22 cellular contexts compared by ENCODE assay signal in genomic region chr15:97177135-97177704, GRCh38.
DNase-seq lines count a peak whose midpoint lies in the region; TF ChIP-seq lines count a peak whose summit lies in the region.
"Had no signal": no experiment of that assay in that cellular context is flagged by ENCODE, and none has a peak within 500 bp of the region (broad histone marks: within the 10 kb centered on the region; RNA-seq: fewer than 3 reads in every experiment).

No MANE protein-coding gene starts in this region.

- 29% methylated on average over 14 of the region's 14 CpGs for WGBS in mesenchymal stem cell

- no peak overlapping the region for H3K27ac ChIP-seq in mesenchymal stem cell (ENCODE audit: low read length, poor library complexity, severe bottlenecking)
- no peak overlapping the region for H3K27ac ChIP-seq in caudate nucleus (ENCODE audit: low read depth, low read length)
- H3K27ac ChIP-seq: A549; adrenal gland; BLaER1 treated with 17β-estradiol and CSF1 and Interleukin-3, amounts not matched to agents 10 nM and 100 nM; GM23248; psoas muscle; transverse colon had no signal

- no peak overlapping the region for H3K23ac ChIP-seq in mesenchymal stem cell (ENCODE audit: low read length in 2 of 2)

- H3K4me1 Mint-ChIP-seq in activated CD4-positive, alpha-beta T cell treated with anti-CD3 and anti-CD28 coated beads, Interleukin-2, amount 10 ng/mL, durations not matched to agents 24 days and 14 days = no peaks in the 10 kb centered on the region
- H3K4me1 Mint-ChIP-seq in chondrocyte (ENCODE audit: low read depth) = peaks cover 8% of the 10 kb centered on the region
- H3K4me1 Mint-ChIP-seq: activated B cell treated with CpG ODN at 0.5 μM for 24 hours had no signal

- intact Hi-C loops in activated CD4-positive, alpha-beta T cell treated with anti-CD3 and anti-CD28 coated beads, Interleukin-2, amount 10 ng/mL, durations not matched to agents 24 days and 14 days (cut with micrococcal nuclease) = no loop called here

- no peak overlapping the region for H2BK120ac ChIP-seq in mesenchymal stem cell (ENCODE audit: low read depth, low read length)

- no peak overlapping the region for H3K4me3 ChIP-seq in mesenchymal stem cell (ENCODE audit: insufficient read depth in 1 of 2, low read depth in 1 of 2, low read length in 2 of 2)
- H3K4me3 ChIP-seq: A549; adrenal gland; BLaER1 treated with 17β-estradiol and CSF1 and Interleukin-3, amounts not matched to agents 10 nM and 100 nM; GM23248; psoas muscle; transverse colon had no signal

- peak overlapping the region in 1 of 2 experiments; percentile 75 for H3K4ac ChIP-seq in mesenchymal stem cell (ENCODE audit: low read depth in 1 of 2, low read length in 2 of 2)

- no peak overlapping the region for H3K4me3 Mint-ChIP-seq in activated CD4-positive, alpha-beta T cell treated with anti-CD3 and anti-CD28 coated beads, Interleukin-2, amount 10 ng/mL, durations not matched to agents 24 days and 14 days
- peak overlapping the region; percentile 17 for H3K4me3 Mint-ChIP-seq in chondrocyte (ENCODE audit: unreplicated experiment)
- H3K4me3 Mint-ChIP-seq: activated B cell treated with CpG ODN at 0.5 μM for 24 hours had no signal

- H3K9ac ChIP-seq in mesenchymal stem cell (ENCODE audit: low read length) = no peak overlapping the region
- H3K9ac ChIP-seq: BLaER1 treated with 17β-estradiol and CSF1 and Interleukin-3, amounts not matched to agents 10 nM and 100 nM; GM23248 had no signal

- peaks cover 7% of the 10 kb centered on the region for H3K9me3 ChIP-seq in mesenchymal stem cell (ENCODE audit: control insufficient read depth, low read length)
- H3K9me3 ChIP-seq: A549, adrenal gland, psoas muscle, transverse colon had no signal

- no peaks in the 10 kb centered on the region for H3K27me3 ChIP-seq in mesenchymal stem cell (ENCODE audit: control insufficient read depth in 1 of 2, insufficient read depth in 1 of 2, low read length in 2 of 2)
- H3K27me3 ChIP-seq: adrenal gland; BLaER1 treated with 17β-estradiol and CSF1 and Interleukin-3, amounts not matched to agents 10 nM and 100 nM; transverse colon had no signal

- no peaks in the 10 kb centered on the region for H3K27me3 Mint-ChIP-seq in activated CD4-positive, alpha-beta T cell treated with anti-CD3 and anti-CD28 coated beads, Interleukin-2, amount 10 ng/mL, durations not matched to agents 24 days and 14 days
- H3K27me3 Mint-ChIP-seq in chondrocyte (ENCODE audit: low read depth) = no peaks in the 10 kb centered on the region
- H3K27me3 Mint-ChIP-seq: activated B cell treated with CpG ODN at 0.5 μM for 24 hours had no signal

- no peaks in the 10 kb centered on the region for H3K4me1 ChIP-seq in mesenchymal stem cell (ENCODE audit: control insufficient read depth, insufficient read depth, low read depth, low read length)
- H3K4me1 ChIP-seq: A549, adrenal gland, psoas muscle, transverse colon had no signal

- H2AFZ ChIP-seq in mesenchymal stem cell (ENCODE audit: low read depth, low read length) = peak overlapping the region; percentile 36
- H2AFZ ChIP-seq: GM23248 had no signal

- no peak for TF ChIP-seq CTCF in chondrocyte (IDR thresholded peaks at IDR 0.05)

- no peaks in the 10 kb centered on the region for H3K9me3 Mint-ChIP-seq in activated CD4-positive, alpha-beta T cell treated with anti-CD3 and anti-CD28 coated beads, Interleukin-2, amount 10 ng/mL, durations not matched to agents 24 days and 14 days
- no peaks in the 10 kb centered on the region for H3K9me3 Mint-ChIP-seq in chondrocyte (ENCODE audit: low read depth)
- H3K9me3 Mint-ChIP-seq: activated B cell treated with CpG ODN at 0.5 μM for 24 hours had no signal

- H2BK15ac ChIP-seq in mesenchymal stem cell (ENCODE audit: low read depth, poor library complexity, severe bottlenecking) = peak overlapping the region; percentile 15

- H3K18ac ChIP-seq in mesenchymal stem cell (ENCODE audit: low read depth in 1 of 2, low read length in 2 of 2) = peak overlapping the region in 1 of 2 experiments; percentile 93

- peak overlapping the region in 1 of 2 experiments; percentile 92 for H2BK12ac ChIP-seq in mesenchymal stem cell (ENCODE audit: low read length in 2 of 2)

- no peak overlapping the region for H3K27ac Mint-ChIP-seq in activated CD4-positive, alpha-beta T cell treated with anti-CD3 and anti-CD28 coated beads, Interleukin-2, amount 10 ng/mL, durations not matched to agents 24 days and 14 days
- peak overlapping the region; percentile 6 for H3K27ac Mint-ChIP-seq in chondrocyte (ENCODE audit: unreplicated experiment)
- H3K27ac Mint-ChIP-seq: activated B cell treated with CpG ODN at 0.5 μM for 24 hours had no signal

- H2AK5ac ChIP-seq in mesenchymal stem cell (ENCODE audit: low read length, severe bottlenecking) = no peak overlapping the region

- no peak overlapping the region for H3K4me2 ChIP-seq in mesenchymal stem cell (ENCODE audit: low read length, poor library complexity, severe bottlenecking)
- H3K4me2 ChIP-seq: A549; BLaER1 treated with 17β-estradiol and CSF1 and Interleukin-3, amounts not matched to agents 10 nM and 100 nM had no signal

- no peak overlapping the region for H3K14ac ChIP-seq in mesenchymal stem cell (ENCODE audit: low read length in 2 of 2)

- H2BK5ac ChIP-seq in mesenchymal stem cell (ENCODE audit: low read depth, low read length, poor library complexity, severe bottlenecking) = no peak overlapping the region

- no peaks in the 10 kb centered on the region for H3K36me3 ChIP-seq in mesenchymal stem cell (ENCODE audit: control insufficient read depth in 1 of 2, insufficient read depth in 2 of 2, low read depth in 1 of 2, low read length in 2 of 2)
- H3K36me3 ChIP-seq: adrenal gland; BLaER1 treated with 17β-estradiol and CSF1 and Interleukin-3, amounts not matched to agents 10 nM and 100 nM; transverse colon had no signal

- H3K36me3 Mint-ChIP-seq in activated CD4-positive, alpha-beta T cell treated with anti-CD3 and anti-CD28 coated beads, Interleukin-2, amount 10 ng/mL, durations not matched to agents 24 days and 14 days (ENCODE audit: low read depth) = no peaks in the 10 kb centered on the region
- H3K36me3 Mint-ChIP-seq in chondrocyte (ENCODE audit: low read depth) = no peaks in the 10 kb centered on the region

- no peaks in the 10 kb centered on the region for H3K79me1 ChIP-seq in mesenchymal stem cell (replicated peaks; ENCODE audit: low read length, poor library complexity, severe bottlenecking)

- DNase-seq in activated CD4-positive, alpha-beta T cell treated with anti-CD3 and anti-CD28 coated beads, Interleukin-2, amount 10 ng/mL, durations not matched to agents 24 days and 14 days = peak; percentile 7
- DNase-seq in activated CD4-positive, alpha-beta T cell treated with anti-CD3 and anti-CD28 coated beads, Interleukin-2, amount 50 U/mL, for 4 hours = no peak
- DNase-seq in chondrocyte (ENCODE audit: low spot score) = no peak
- peak; percentile 32 for DNase-seq in mesenchymal stem cell
- no peak for DNase-seq in NCI-H226
- DNase-seq in SW 1271 (lab: John Stamatoyannopoulos, UW) = no peak
- no peak for DNase-seq in cortex of kidney (lab: John Stamatoyannopoulos, UW)
- no peak for DNase-seq in caudate nucleus (lab: John Stamatoyannopoulos, UW)
- DNase-seq: activated B cell treated with CpG ODN at 0.5 μM for 24 hours; activated effector memory CD4-positive, alpha-beta T cell treated with Interleukin-2 at 50 U/mL for 16 hours; adrenal gland; cerebellar nuclear complex; GM23248; KBM-7; left ventricle myocardium superior; NCI-H1105 treated with DMSO at 0.1 percent for 48 hours; NCI-H345; psoas muscle; stimulated activated naive CD4-positive, alpha-beta T cell treated with Interleukin-2 at 50 U/mL for 16 hours; transverse colon had no signal

- H4K91ac ChIP-seq in mesenchymal stem cell (ENCODE audit: low read length) = peak overlapping the region; percentile 56

- H4K8ac ChIP-seq in mesenchymal stem cell (ENCODE audit: low read length) = peak overlapping the region; percentile 62

Comparison
In these comparisons a context has a peak if more than half of its experiments do, and no peak if none do; other contexts are left out.
1. DNase-seq: peak in activated CD4-positive, alpha-beta T cell treated with anti-CD3 and anti-CD28 coated beads, Interleukin-2, amount 10 ng/mL, durations not matched to agents 24 days and 14 days (single experiment) and mesenchymal stem cell (single experiment); none in activated CD4-positive, alpha-beta T cell treated with anti-CD3 and anti-CD28 coated beads, Interleukin-2, amount 50 U/mL, for 4 hours (0 of 2), chondrocyte (single experiment), NCI-H226 (single experiment), SW 1271 (0 of 2), cortex of kidney (single experiment) and caudate nucleus (0 of 61).